1 cellular context compared by ENCODE assay signal in the genomic region with DNA sequence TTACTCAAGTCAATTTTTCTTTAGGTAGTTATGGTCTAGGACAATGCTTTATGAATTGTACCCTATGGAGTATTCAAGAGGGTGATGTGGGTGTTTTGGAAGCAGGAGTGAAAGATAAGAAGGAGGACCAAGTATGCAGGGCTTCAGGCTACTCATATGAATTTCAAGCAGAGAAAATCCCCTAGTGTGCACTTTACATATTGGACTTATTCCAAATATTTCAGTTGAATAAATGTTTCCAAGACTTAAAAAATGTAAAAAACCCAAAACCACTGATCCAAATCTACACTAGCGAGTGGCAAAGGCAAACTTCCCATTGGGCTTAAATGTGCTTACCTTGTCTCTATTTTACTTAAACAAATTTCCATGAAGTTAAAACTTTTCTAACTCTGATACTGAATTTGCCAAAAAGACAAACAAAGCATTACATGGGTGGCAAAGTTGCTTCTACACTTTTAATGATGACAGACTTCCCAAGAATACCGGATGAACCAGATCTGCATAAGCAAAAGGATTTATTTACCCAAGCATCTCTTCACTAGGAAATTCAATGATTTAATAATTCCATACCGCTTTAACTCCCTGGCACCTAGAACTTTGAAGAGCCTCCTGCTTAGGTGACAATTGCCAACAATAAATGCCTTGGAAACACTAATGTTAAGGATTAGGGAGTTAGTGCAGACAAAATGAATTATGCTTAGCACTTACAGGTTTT.
TF ChIP-seq lines count a peak whose summit lies in the region.

No MANE protein-coding gene starts in this region.

TF ChIP-seq in GM23338, 12 proteins besides CTCF, POLR2A, EP300 and RAD21 (continued from another document):
- TF ChIP-seq, protein P1, sequence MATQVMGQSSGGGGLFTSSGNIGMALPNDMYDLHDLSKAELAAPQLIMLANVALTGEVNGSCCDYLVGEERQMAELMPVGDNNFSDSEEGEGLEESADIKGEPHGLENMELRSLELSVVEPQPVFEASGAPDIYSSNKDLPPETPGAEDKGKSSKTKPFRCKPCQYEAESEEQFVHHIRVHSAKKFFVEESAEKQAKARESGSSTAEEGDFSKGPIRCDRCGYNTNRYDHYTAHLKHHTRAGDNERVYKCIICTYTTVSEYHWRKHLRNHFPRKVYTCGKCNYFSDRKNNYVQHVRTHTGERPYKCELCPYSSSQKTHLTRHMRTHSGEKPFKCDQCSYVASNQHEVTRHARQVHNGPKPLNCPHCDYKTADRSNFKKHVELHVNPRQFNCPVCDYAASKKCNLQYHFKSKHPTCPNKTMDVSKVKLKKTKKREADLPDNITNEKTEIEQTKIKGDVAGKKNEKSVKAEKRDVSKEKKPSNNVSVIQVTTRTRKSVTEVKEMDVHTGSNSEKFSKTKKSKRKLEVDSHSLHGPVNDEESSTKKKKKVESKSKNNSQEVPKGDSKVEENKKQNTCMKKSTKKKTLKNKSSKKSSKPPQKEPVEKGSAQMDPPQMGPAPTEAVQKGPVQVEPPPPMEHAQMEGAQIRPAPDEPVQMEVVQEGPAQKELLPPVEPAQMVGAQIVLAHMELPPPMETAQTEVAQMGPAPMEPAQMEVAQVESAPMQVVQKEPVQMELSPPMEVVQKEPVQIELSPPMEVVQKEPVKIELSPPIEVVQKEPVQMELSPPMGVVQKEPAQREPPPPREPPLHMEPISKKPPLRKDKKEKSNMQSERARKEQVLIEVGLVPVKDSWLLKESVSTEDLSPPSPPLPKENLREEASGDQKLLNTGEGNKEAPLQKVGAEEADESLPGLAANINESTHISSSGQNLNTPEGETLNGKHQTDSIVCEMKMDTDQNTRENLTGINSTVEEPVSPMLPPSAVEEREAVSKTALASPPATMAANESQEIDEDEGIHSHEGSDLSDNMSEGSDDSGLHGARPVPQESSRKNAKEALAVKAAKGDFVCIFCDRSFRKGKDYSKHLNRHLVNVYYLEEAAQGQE (IDR thresholded peaks at IDR 0.05; ENCODE audit: unreplicated experiment), result no peak
- TF ChIP-seq, protein P2, sequence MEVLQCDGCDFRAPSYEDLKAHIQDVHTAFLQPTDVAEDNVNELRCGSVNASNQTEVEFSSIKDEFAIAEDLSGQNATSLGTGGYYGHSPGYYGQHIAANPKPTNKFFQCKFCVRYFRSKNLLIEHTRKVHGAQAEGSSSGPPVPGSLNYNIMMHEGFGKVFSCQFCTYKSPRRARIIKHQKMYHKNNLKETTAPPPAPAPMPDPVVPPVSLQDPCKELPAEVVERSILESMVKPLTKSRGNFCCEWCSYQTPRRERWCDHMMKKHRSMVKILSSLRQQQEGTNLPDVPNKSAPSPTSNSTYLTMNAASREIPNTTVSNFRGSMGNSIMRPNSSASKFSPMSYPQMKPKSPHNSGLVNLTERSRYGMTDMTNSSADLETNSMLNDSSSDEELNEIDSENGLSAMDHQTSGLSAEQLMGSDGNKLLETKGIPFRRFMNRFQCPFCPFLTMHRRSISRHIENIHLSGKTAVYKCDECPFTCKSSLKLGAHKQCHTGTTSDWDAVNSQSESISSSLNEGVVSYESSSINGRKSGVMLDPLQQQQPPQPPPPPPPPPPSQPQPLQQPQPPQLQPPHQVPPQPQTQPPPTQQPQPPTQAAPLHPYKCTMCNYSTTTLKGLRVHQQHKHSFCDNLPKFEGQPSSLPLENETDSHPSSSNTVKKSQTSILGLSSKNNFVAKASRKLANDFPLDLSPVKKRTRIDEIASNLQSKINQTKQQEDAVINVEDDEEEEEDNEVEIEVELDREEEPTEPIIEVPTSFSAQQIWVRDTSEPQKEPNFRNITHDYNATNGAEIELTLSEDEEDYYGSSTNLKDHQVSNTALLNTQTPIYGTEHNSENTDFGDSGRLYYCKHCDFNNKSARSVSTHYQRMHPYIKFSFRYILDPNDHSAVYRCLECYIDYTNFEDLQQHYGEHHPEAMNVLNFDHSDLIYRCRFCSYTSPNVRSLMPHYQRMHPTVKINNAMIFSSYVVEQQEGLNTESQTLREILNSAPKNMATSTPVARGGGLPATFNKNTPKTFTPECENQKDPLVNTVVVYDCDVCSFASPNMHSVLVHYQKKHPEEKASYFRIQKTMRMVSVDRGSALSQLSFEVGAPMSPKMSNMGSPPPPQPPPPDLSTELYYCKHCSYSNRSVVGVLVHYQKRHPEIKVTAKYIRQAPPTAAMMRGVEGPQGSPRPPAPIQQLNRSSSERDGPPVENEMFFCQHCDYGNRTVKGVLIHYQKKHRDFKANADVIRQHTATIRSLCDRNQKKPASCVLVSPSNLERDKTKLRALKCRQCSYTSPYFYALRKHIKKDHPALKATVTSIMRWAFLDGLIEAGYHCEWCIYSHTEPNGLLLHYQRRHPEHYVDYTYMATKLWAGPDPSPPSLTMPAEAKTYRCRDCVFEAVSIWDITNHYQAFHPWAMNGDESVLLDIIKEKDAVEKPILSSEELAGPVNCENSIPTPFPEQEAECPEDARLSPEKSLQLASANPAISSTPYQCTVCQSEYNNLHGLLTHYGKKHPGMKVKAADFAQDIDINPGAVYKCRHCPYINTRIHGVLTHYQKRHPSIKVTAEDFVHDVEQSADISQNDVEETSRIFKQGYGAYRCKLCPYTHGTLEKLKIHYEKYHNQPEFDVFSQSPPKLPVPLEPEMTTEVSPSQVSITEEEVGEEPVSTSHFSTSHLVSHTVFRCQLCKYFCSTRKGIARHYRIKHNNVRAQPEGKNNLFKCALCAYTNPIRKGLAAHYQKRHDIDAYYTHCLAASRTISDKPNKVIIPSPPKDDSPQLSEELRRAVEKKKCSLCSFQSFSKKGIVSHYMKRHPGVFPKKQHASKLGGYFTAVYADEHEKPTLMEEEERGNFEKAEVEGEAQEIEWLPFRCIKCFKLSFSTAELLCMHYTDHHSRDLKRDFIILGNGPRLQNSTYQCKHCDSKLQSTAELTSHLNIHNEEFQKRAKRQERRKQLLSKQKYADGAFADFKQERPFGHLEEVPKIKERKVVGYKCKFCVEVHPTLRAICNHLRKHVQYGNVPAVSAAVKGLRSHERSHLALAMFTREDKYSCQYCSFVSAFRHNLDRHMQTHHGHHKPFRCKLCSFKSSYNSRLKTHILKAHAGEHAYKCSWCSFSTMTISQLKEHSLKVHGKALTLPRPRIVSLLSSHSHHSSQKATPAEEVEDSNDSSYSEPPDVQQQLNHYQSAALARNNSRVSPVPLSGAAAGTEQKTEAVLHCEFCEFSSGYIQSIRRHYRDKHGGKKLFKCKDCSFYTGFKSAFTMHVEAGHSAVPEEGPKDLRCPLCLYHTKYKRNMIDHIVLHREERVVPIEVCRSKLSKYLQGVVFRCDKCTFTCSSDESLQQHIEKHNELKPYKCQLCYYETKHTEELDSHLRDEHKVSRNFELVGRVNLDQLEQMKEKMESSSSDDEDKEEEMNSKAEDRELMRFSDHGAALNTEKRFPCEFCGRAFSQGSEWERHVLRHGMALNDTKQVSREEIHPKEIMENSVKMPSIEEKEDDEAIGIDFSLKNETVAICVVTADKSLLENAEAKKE (CRISPR knock-in tag; IDR thresholded peaks at IDR 0.05), result no peak
- TF ChIP-seq NANOG (IDR thresholded peaks at IDR 0.05; ENCODE audit: borderline replicate concordance) (no peak), JUNB (IDR thresholded peaks at IDR 0.05; ENCODE audit: unreplicated experiment) (no peak), EZH2phosphoT487 (IDR thresholded peaks at IDR 0.05; ENCODE audit: unreplicated experiment) (no peak), STAT1 (IDR thresholded peaks at IDR 0.05; ENCODE audit: unreplicated experiment) (no peak), ZNF331 (CRISPR knock-in tag; IDR thresholded peaks at IDR 0.05; ENCODE audit: low read depth) (no peak), ZNF114 (CRISPR knock-in tag; IDR thresholded peaks at IDR 0.05) (no peak), CREB1 (CRISPR knock-in tag; IDR thresholded peaks at IDR 0.05; ENCODE audit: low read depth) (no peak)
- TF ChIP-seq, protein P3, sequence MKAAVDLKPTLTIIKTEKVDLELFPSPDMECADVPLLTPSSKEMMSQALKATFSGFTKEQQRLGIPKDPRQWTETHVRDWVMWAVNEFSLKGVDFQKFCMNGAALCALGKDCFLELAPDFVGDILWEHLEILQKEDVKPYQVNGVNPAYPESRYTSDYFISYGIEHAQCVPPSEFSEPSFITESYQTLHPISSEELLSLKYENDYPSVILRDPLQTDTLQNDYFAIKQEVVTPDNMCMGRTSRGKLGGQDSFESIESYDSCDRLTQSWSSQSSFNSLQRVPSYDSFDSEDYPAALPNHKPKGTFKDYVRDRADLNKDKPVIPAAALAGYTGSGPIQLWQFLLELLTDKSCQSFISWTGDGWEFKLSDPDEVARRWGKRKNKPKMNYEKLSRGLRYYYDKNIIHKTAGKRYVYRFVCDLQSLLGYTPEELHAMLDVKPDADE (IDR thresholded peaks at IDR 0.05), result no peak
